Comparison of ENCODE assay signal across 8 cellular contexts in the genomic region with DNA sequence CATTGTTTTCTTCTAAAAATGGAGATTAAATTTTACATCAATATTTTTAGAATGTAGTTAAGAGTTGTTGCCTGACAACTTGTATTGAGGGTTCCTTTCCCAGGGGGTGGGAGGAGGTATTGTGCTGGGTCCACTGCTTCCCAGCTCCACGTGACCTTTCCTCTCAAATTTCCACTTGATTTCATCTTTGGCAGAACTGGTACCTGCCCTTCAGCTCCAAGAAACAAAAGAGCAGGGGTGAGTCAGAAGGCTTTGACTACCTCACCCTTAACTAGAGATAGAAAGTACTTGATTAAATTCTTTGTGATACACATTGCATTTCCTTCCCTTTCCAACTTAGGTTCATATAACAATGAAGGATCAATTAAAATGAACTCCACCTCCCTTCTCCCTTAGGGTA. TPM values are rescaled to one million over a fixed set of nuclear protein-coding genes. Genes with fewer than 3 reads are reported as not detected.
A peak's percentile ranks its signal among the peaks of the same experiment; 100 is the strongest.
DNase-seq lines count a peak whose midpoint lies in the region; ATAC-seq lines count a peak whose summit lies in the region.

No MANE protein-coding gene starts in this region.

- ATAC-seq in naive B cell (ENCODE audit: low read depth in 2 of 2) (no peak), GM18868 (IDR thresholded peaks at IDR 0.05; ENCODE audit: unreplicated experiment) (no peak), HG02852 (IDR thresholded peaks at IDR 0.05; ENCODE audit: unreplicated experiment) (no peak)

- H3K36me3 ChIP-seq in BLaER1: no peaks in the 10 kb centered on the region; the same call in 1 of the 2 replicates
- no peaks in the 10 kb centered on the region for H3K36me3 ChIP-seq in effector memory CD4-positive, alpha-beta T cell (ENCODE audit: control insufficient read depth, insufficient read depth, low read length)

- no peak overlapping the region for H3K4me3 ChIP-seq in BLaER1
- H3K4me3 ChIP-seq in effector memory CD4-positive, alpha-beta T cell (ENCODE audit: insufficient read depth, low read depth, low read length, poor library complexity, severe bottlenecking): peak overlapping the region; percentile 66

- peak overlapping the region; percentile 53 to 97 (median 92) for H3K4me3 Mint-ChIP-seq in naive B cell

- peaks cover 12 to 27% (median 24%) of the 10 kb centered on the region in 3 donors for H3K4me1 Mint-ChIP-seq in naive B cell

- DNase-seq in NCI-H2029 treated with DMSO at 0.1 percent for 48 hours (lab: John Stamatoyannopoulos, UW): peak; percentile 50
- DNase-seq in effector memory CD4-positive, alpha-beta T cell: no peak
- DNase-seq in naive B cell: no peak
- DNase-seq in KBM-7: no peak
- no peak for DNase-seq in activated gamma-delta T cell (lab: John Stamatoyannopoulos, UW)

- no peak overlapping the region for H3K27ac ChIP-seq in BLaER1
- no peak overlapping the region for H3K27ac ChIP-seq in effector memory CD4-positive, alpha-beta T cell (ENCODE audit: insufficient read depth, low read length, poor library complexity, severe bottlenecking)

- H4K20me1 ChIP-seq in BLaER1: peaks cover 19% of the 10 kb centered on the region

- no peak overlapping the region for H3K9ac ChIP-seq in BLaER1

- peaks cover 23% of the 10 kb centered on the region for H3K9me3 ChIP-seq in BLaER1
- H3K9me3 ChIP-seq in effector memory CD4-positive, alpha-beta T cell (ENCODE audit: control insufficient read depth, low read length): no peaks in the 10 kb centered on the region

- in situ Hi-C loops in KBM-7 (cut with MboI; ENCODE audit: low pct_unique_long_range_greater_than_20kb, low sequenced_read_pairs): no loop called here

- H3K27ac Mint-ChIP-seq in naive B cell: peak overlapping the region in 2 of 6 donors; percentile 69 to 78

- H3K27me3 ChIP-seq in BLaER1: peaks cover 42% of the 10 kb centered on the region
- no peaks in the 10 kb centered on the region for H3K27me3 ChIP-seq in effector memory CD4-positive, alpha-beta T cell (replicated peaks; ENCODE audit: control insufficient read depth, insufficient read depth, low read length, poor library complexity, severe bottlenecking)

- H3K36me3 Mint-ChIP-seq in naive B cell: peaks cover 0 to 12% of the 10 kb centered on the region in 2 donors

- peaks cover 0 to 15% (median 12%) of the 10 kb centered on the region in 7 donors for H3K9me3 Mint-ChIP-seq in naive B cell

- peak overlapping the region; percentile 99 for H3K4me2 ChIP-seq in BLaER1

- H3K27me3 Mint-ChIP-seq in naive B cell: peaks cover 0 to 13% (median 0%) of the 10 kb centered on the region in 3 donors

- H3K4me1 ChIP-seq in BLaER1: peaks cover 29% of the 10 kb centered on the region
- peaks cover 8% of the 10 kb centered on the region for H3K4me1 ChIP-seq in effector memory CD4-positive, alpha-beta T cell (ENCODE audit: control insufficient read depth, insufficient read depth, low read length, poor library complexity, severe bottlenecking)

RNA-seq across cellular contexts. Expression of a gene that starts 19.7 kb away (rescaled TPM):
- polyA plus RNA-seq in naive B cell (ENCODE audit: low read depth in 6 of 6): 1 to 10 TPM in 5 of 6 donors, not detected in 1; 1.3 to 4.6 (median 2.6) TPM
